9 cellular contexts compared by ENCODE assay signal in genomic region chr16:75099738-75100615, GRCh38. TPM values are rescaled to one million over a fixed set of nuclear protein-coding genes. Genes with fewer than 3 reads are reported as not detected.
A peak's percentile ranks its signal among the peaks of the same experiment; 100 is the strongest.
DNase-seq lines count a peak whose midpoint lies in the region; ATAC-seq and TF ChIP-seq lines count a peak whose summit lies in the region.
"Had no signal": no experiment of that assay in that cellular context is flagged by ENCODE, and none has a peak within 500 bp of the region (broad histone marks: within the 10 kb centered on the region; RNA-seq: fewer than 3 reads in every experiment).

No MANE protein-coding gene starts in this region.

- POLR2A ChIA-PET in activated CD4-positive, alpha-beta T cell treated with anti-CD3 and anti-CD28 coated beads, Interleukin-2, amount 10 ng/mL, durations not matched to agents 7 days and 5 days (lab: Charles Lee): no interaction called here

- H3K36me3 ChIP-seq in KOPT-K1 (ENCODE audit: insufficient read depth, low read length) (peaks cover 67% of the 10 kb centered on the region), osteoblast (ENCODE audit: insufficient read depth, low read length) (peaks cover 3% of the 10 kb centered on the region), Karpas-422 (ENCODE audit: insufficient read depth, low read length) (no peaks in the 10 kb centered on the region)

- H3K79me2 ChIP-seq in osteoblast (ENCODE audit: insufficient read depth, low read length): peaks cover 2% of the 10 kb centered on the region
- H3K79me2 ChIP-seq in Karpas-422 (ENCODE audit: low read length): no peaks in the 10 kb centered on the region

- no peak overlapping the region for H2AFZ ChIP-seq in osteoblast (ENCODE audit: low read length)
- no peak overlapping the region for H2AFZ ChIP-seq in Karpas-422 (ENCODE audit: low read length)

- no peaks in the 10 kb centered on the region for H3K27me3 Mint-ChIP-seq in activated CD4-positive, alpha-beta T cell treated with anti-CD3 and anti-CD28 coated beads, Interleukin-2, amount 10 ng/mL, durations not matched to agents 7 days and 5 days
- no peaks in the 10 kb centered on the region for H3K27me3 Mint-ChIP-seq in activated naive CD8-positive, alpha-beta T cell treated with anti-CD3 and anti-CD28 coated beads, Interleukin-2, amount 50 U/mL, for 24 hours

- no peaks in the 10 kb centered on the region for H3K27me3 ChIP-seq in osteoblast (ENCODE audit: insufficient read depth, low read length)
- H3K27me3 ChIP-seq in Karpas-422 (ENCODE audit: low read length): no peaks in the 10 kb centered on the region

- CTCF ChIA-PET in activated CD4-positive, alpha-beta T cell treated with anti-CD3 and anti-CD28 coated beads, Interleukin-2, amount 10 ng/mL, durations not matched to agents 7 days and 5 days (lab: Charles Lee): interaction anchor here (1.0 to 4.4 kb wide), 6 partner anchors 10 to 102 kb away, joined by 3 to 37 read pairs (median 7); partner anchors contain the start of gene ZNRF1

- peak; percentile 22 for ATAC-seq in activated naive CD8-positive, alpha-beta T cell treated with anti-CD3 and anti-CD28 coated beads, Interleukin-2, amount 50 U/mL, for 24 hours

- H3K9ac ChIP-seq in Karpas-422 (ENCODE audit: low read length): no peak overlapping the region

- no peak for TF ChIP-seq CTCF in osteoblast (IDR thresholded peaks at IDR 0.05; ENCODE audit: extremely low read depth, low read depth, low read length)

- peak overlapping the region; percentile 90 for H3K27ac Mint-ChIP-seq in activated CD4-positive, alpha-beta T cell treated with anti-CD3 and anti-CD28 coated beads, Interleukin-2, amount 10 ng/mL, durations not matched to agents 7 days and 5 days
- H3K27ac Mint-ChIP-seq in activated naive CD8-positive, alpha-beta T cell treated with anti-CD3 and anti-CD28 coated beads, Interleukin-2, amount 50 U/mL, for 24 hours: peak overlapping the region; percentile 86

- H3K9me3 ChIP-seq in KOPT-K1 (ENCODE audit: insufficient read depth, low read length, poor library complexity, severe bottlenecking) (no peaks in the 10 kb centered on the region), osteoblast (ENCODE audit: low read depth, low read length) (no peaks in the 10 kb centered on the region), Karpas-422 (ENCODE audit: low read length) (no peaks in the 10 kb centered on the region)

- H4K20me1 ChIP-seq in osteoblast (ENCODE audit: insufficient read depth, low read length) (peaks cover 45% of the 10 kb centered on the region), Karpas-422 (ENCODE audit: insufficient read depth, low read depth, low read length) (no peaks in the 10 kb centered on the region)

- peaks cover 5% of the 10 kb centered on the region for H3K9me3 Mint-ChIP-seq in activated CD4-positive, alpha-beta T cell treated with anti-CD3 and anti-CD28 coated beads, Interleukin-2, amount 10 ng/mL, durations not matched to agents 7 days and 5 days
- peaks cover 6% of the 10 kb centered on the region for H3K9me3 Mint-ChIP-seq in activated naive CD8-positive, alpha-beta T cell treated with anti-CD3 and anti-CD28 coated beads, Interleukin-2, amount 50 U/mL, for 24 hours

- peaks cover 56% of the 10 kb centered on the region for H3K4me1 Mint-ChIP-seq in activated CD4-positive, alpha-beta T cell treated with anti-CD3 and anti-CD28 coated beads, Interleukin-2, amount 10 ng/mL, durations not matched to agents 7 days and 5 days
- peaks cover 71% of the 10 kb centered on the region for H3K4me1 Mint-ChIP-seq in activated naive CD8-positive, alpha-beta T cell treated with anti-CD3 and anti-CD28 coated beads, Interleukin-2, amount 50 U/mL, for 24 hours

- H3K4me1 ChIP-seq in osteoblast (ENCODE audit: insufficient read depth, low read length): no peaks in the 10 kb centered on the region
- peaks cover 14% of the 10 kb centered on the region for H3K4me1 ChIP-seq in Karpas-422 (ENCODE audit: low read length)

- H3K4me3 Mint-ChIP-seq in activated CD4-positive, alpha-beta T cell treated with anti-CD3 and anti-CD28 coated beads, Interleukin-2, amount 10 ng/mL, durations not matched to agents 7 days and 5 days: peak overlapping the region; percentile 32
- peak overlapping the region; percentile 30 for H3K4me3 Mint-ChIP-seq in activated naive CD8-positive, alpha-beta T cell treated with anti-CD3 and anti-CD28 coated beads, Interleukin-2, amount 50 U/mL, for 24 hours

- H3K27ac ChIP-seq in KOPT-K1 (ENCODE audit: low read depth, low read length, poor library complexity, severe bottlenecking) (peak overlapping the region; percentile 90), osteoblast (ENCODE audit: low read depth, low read length) (no peak overlapping the region), Karpas-422 (ENCODE audit: low read length) (no peak overlapping the region)
- H3K27ac ChIP-seq: C4-2B had no signal

- peaks cover 3% of the 10 kb centered on the region for H3K36me3 Mint-ChIP-seq in activated CD4-positive, alpha-beta T cell treated with anti-CD3 and anti-CD28 coated beads, Interleukin-2, amount 10 ng/mL, durations not matched to agents 7 days and 5 days (ENCODE audit: low read depth)
- H3K36me3 Mint-ChIP-seq in activated naive CD8-positive, alpha-beta T cell treated with anti-CD3 and anti-CD28 coated beads, Interleukin-2, amount 50 U/mL, for 24 hours (ENCODE audit: low read depth): peaks cover 4% of the 10 kb centered on the region

- no peaks in the 10 kb centered on the region for H3K9me2 ChIP-seq in Karpas-422 (replicated peaks; ENCODE audit: insufficient read depth, low read length)

- DNase-seq in activated CD4-positive, alpha-beta T cell treated with anti-CD3 and anti-CD28 coated beads, Interleukin-2, amount 10 ng/mL, durations not matched to agents 7 days and 5 days: peak; percentile 57
- DNase-seq in activated CD4-positive, alpha-beta T cell treated with anti-CD3 and anti-CD28 coated beads for 1 hour: no peak
- DNase-seq in activated naive CD8-positive, alpha-beta T cell treated with anti-CD3 and anti-CD28 coated beads, Interleukin-2, amount 50 U/mL, for 24 hours: peak; percentile 51
- peak; percentile 82 for DNase-seq in osteoblast (ENCODE audit: insufficient read length, low spot score, missing footprints)
- no peak for DNase-seq in COLO829 (ENCODE audit: low spot score)
- DNase-seq in Karpas-422: no peak
- no peak for DNase-seq in NCI-H1694 (lab: John Stamatoyannopoulos, UW)

- H3K4me3 ChIP-seq in osteoblast (ENCODE audit: insufficient read depth, low read length): no peak overlapping the region
- H3K4me3 ChIP-seq in Karpas-422 (ENCODE audit: low read length): no peak overlapping the region

- H3K4me2 ChIP-seq in osteoblast (ENCODE audit: insufficient read depth, low read length) (no peak overlapping the region), Karpas-422 (ENCODE audit: low read depth, low read length, poor library complexity, severe bottlenecking) (no peak overlapping the region)

RNA-seq across cellular contexts. Expression of gene LDHD, which starts 16.6 kb away (rescaled TPM):
- total RNA-seq in activated CD4-positive, alpha-beta T cell treated with anti-CD3 and anti-CD28 coated beads, Interleukin-2, amount 10 ng/mL, durations not matched to agents 7 days and 5 days: under 1 TPM in 1 of 2 experiments, not detected in 1; 0.20 TPM
- total RNA-seq in osteoblast: 2.7 and 3.6 TPM in 2 replicates
- 0.79 TPM in 1 of 2 replicates, not detected in the other for total RNA-seq in Karpas-422 (2014; rRNA removed; shearing (Covaris generic); ENCODE audit: low replicate concordance)

RNA-seq across cellular contexts. Expression of gene ZFP1, which starts 48.3 kb away (rescaled TPM):
- total RNA-seq in activated CD4-positive, alpha-beta T cell treated with anti-CD3 and anti-CD28 coated beads, Interleukin-2, amount 10 ng/mL, durations not matched to agents 7 days and 5 days: 10 to 100 TPM; 11.4 to 13.1 TPM
- 12.7 TPM in 2 replicates for total RNA-seq in osteoblast
- total RNA-seq in Karpas-422 (2014; rRNA removed; shearing (Covaris generic); ENCODE audit: low replicate concordance): 7.9 and 23.0 TPM in 2 replicates

Comparison
In these comparisons a context has a peak if more than half of its experiments do, and no peak if none do; other contexts are left out.
1. DNase-seq: peak in activated CD4-positive, alpha-beta T cell treated with anti-CD3 and anti-CD28 coated beads, Interleukin-2, amount 10 ng/mL, durations not matched to agents 7 days and 5 days (single experiment), activated naive CD8-positive, alpha-beta T cell treated with anti-CD3 and anti-CD28 coated beads, Interleukin-2, amount 50 U/mL, for 24 hours (single experiment) and osteoblast (single experiment); none in activated CD4-positive, alpha-beta T cell treated with anti-CD3 and anti-CD28 coated beads for 1 hour (single experiment), COLO829 (single experiment), Karpas-422 (single experiment) and NCI-H1694 (single experiment).